Comparison of ENCODE assay signal across 8 cellular contexts in the genomic region with DNA sequence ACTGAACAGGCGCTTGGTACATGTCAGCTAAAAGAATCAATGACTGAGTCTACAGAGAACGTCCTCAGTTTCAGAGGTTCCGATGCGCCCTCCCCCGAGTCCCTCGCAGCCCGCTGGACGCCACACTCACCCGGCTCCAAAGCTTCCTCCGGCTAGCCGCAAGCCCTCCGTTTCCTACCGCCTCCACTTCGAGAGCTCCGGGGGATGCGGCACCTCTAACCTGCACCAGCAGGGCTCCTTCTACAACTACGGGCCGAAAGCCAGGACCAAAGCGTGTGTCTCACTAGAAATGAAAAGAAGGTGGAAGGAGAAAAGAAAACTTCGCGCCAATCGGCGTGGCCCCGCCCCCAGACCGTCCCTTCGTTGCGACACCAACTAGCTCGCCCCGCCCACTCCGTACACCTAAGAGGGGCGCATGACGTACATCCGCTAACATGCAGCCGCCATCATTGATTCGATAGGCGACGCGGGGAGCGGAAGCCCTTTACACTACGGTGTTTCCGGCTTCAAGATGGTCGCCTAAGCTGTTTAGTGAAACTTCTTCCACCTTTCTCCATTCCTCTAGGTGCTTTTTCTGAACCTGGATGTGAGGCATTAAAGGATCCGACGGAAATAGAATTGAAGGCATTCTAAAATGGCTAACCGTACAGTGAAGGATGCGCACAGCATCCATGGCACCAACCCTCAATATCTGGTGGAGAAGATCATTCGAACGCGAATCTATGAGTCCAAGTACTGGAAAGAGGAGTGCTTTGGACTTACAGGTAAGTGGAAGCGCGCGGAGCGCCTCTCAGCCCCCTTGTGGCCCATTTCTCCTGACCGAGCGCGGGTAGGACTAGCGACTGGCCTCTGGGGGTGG. TPM values are rescaled to one million over a fixed set of nuclear protein-coding genes. Genes with fewer than 3 reads are reported as not detected.
DNase-seq lines count a peak whose midpoint lies in the region; ATAC-seq and TF ChIP-seq lines count a peak whose summit lies in the region.

A gene (minus strand): TSS at position 308 of the 859 bp plus-strand sequence. CDS start 2,200 bp downstream, outside the sequence.
A gene with protein sequence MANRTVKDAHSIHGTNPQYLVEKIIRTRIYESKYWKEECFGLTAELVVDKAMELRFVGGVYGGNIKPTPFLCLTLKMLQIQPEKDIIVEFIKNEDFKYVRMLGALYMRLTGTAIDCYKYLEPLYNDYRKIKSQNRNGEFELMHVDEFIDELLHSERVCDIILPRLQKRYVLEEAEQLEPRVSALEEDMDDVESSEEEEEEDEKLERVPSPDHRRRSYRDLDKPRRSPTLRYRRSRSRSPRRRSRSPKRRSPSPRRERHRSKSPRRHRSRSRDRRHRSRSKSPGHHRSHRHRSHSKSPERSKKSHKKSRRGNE (plus strand): TSS at position 487 of the 859 bp plus-strand sequence. CDS start 148 bp downstream, at position 635.

- TF ChIP-seq CTCF in BE2C (IDR thresholded peaks at IDR 0.05; ENCODE audit: low read depth, low read length) (peak; percentile 36), kidney epithelial cell (IDR thresholded peaks at IDR 0.05; ENCODE audit: insufficient read depth, low read length, poor library complexity, severe bottlenecking) (peak; percentile 81)

- DNase-seq in BE2C (peak; percentile 93), NCI-H510A (lab: John Stamatoyannopoulos, UW) (peak; percentile 98), cerebellum (ENCODE audit: low spot score) (peak; percentile 99), kidney epithelial cell (ENCODE audit: low read depth) (peak; percentile 88)
- DNase-seq in activated CD4-positive, alpha-beta T cell treated with anti-CD3 and anti-CD28 coated beads for 1 hour: peak; percentile 94
- DNase-seq in stimulated activated CD4-positive, alpha-beta T cell treated with anti-CD3 and anti-CD28 coated beads, Interleukin-15, amount 100 ng/mL, for 48 hours (ENCODE audit: low read depth in 2 of 2): peak; percentile 97 to 99

- ATAC-seq in HG03439 (IDR thresholded peaks at IDR 0.05; ENCODE audit: unreplicated experiment): peak; percentile 84

- H3K36me3 ChIP-seq in BE2C: no peaks in the 10 kb centered on the region; the same call in 1 of the 2 replicates
- H3K36me3 ChIP-seq in kidney epithelial cell (ENCODE audit: control insufficient read depth, insufficient read depth, low read length): no peaks in the 10 kb centered on the region

- no peaks in the 10 kb centered on the region for H3K9me3 ChIP-seq in BE2C

- TF ChIP-seq POLR2A in GM19193 (IDR thresholded peaks at IDR 0.05; ENCODE audit: extremely low read depth, insufficient read depth, insufficient read length): peak; percentile 85

- H3K27me3 ChIP-seq in BE2C (no peaks in the 10 kb centered on the region), kidney epithelial cell (ENCODE audit: control insufficient read depth, insufficient read depth, low read length) (no peaks in the 10 kb centered on the region)

- no peaks in the 10 kb centered on the region for H3K4me1 ChIP-seq in BE2C

- H3K4me3 ChIP-seq in BE2C (ENCODE audit: low read depth, low read length) (peak within 1 kb of the TSS; percentile 98), kidney epithelial cell (ENCODE audit: low read depth, low read length) (peak within 1 kb of the TSS; percentile 76)

RNA-seq across cellular contexts. Expression of the first gene that starts in this region (rescaled TPM):
- polyA plus RNA-seq in BE2C (2012; ENCODE audit: insufficient read depth, insufficient read length, low read depth): 0.91 TPM
- total RNA-seq in cerebellum (3.1 TPM), kidney epithelial cell (2.2 and 2.7 TPM in 2 replicates)

RNA-seq across cellular contexts. Expression of the second gene that starts in this region (rescaled TPM):
- 56.5 TPM for polyA plus RNA-seq in BE2C (2012; ENCODE audit: insufficient read depth, insufficient read length, low read depth)
- total RNA-seq in cerebellum (24.8 TPM), kidney epithelial cell (14.2 and 18.2 TPM in 2 replicates)

Comparison
In these comparisons a context has a peak if more than half of its experiments do, and no peak if none do; other contexts are left out.
1. Peak in every context shown above with its lines: DNase-seq, ATAC-seq and H3K4me3 ChIP-seq.